1 cellular context compared by ENCODE assay signal in genomic region chr7:105782391-105783063, GRCh38.
TF ChIP-seq lines count a peak whose summit lies in the region.

No MANE protein-coding gene starts in this region.

TF ChIP-seq in WTC11, 78 proteins besides CTCF, POLR2A, EP300 and RAD21 (continued from another document):
- TF ChIP-seq ARID4B (CRISPR knock-in tag; IDR thresholded peaks at IDR 0.05; ENCODE audit: borderline replicate concordance) (no peak), FOXK1 (CRISPR knock-in tag; IDR thresholded peaks at IDR 0.05) (no peak), RORB (CRISPR knock-in tag; IDR thresholded peaks at IDR 0.05) (no peak), ATF6 (CRISPR knock-in tag; IDR thresholded peaks at IDR 0.05) (no peak)
- TF ChIP-seq, protein P1, sequence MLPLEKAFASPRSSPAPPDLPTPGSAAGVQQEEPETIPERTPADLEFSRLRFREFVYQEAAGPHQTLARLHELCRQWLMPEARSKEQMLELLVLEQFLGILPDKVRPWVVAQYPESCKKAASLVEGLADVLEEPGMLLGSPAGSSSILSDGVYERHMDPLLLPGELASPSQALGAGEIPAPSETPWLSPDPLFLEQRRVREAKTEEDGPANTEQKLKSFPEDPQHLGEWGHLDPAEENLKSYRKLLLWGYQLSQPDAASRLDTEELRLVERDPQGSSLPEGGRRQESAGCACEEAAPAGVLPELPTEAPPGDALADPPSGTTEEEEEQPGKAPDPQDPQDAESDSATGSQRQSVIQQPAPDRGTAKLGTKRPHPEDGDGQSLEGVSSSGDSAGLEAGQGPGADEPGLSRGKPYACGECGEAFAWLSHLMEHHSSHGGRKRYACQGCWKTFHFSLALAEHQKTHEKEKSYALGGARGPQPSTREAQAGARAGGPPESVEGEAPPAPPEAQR (CRISPR knock-in tag; IDR thresholded peaks at IDR 0.05) = no peak
TF ChIP-seq in WTC11: peak in this region for 0.
